Comparison of ENCODE assay signal across 29 cellular contexts in genomic region chr22:21964918-21965484, GRCh38.
"Had no signal": no experiment of that assay in that cellular context is flagged by ENCODE, and none has a peak within 500 bp of the region (broad histone marks: within the 10 kb centered on the region; RNA-seq: fewer than 3 reads in every experiment).

No MANE protein-coding gene starts in this region.

- H3K27me3 ChIP-seq: neutrophil, ovary, right atrium auricular region, right lobe of liver, stomach, testis, thyroid gland, transverse colon, upper lobe of left lung, vagina had no signal

- H3K9me3 ChIP-seq: left ventricle myocardium inferior, neutrophil, ovary, right atrium auricular region, right lobe of liver, stomach, testis, thyroid gland, transverse colon, upper lobe of left lung, vagina had no signal

- H3K36me3 ChIP-seq: ovary had no signal

- H3K27me3 Mint-ChIP-seq: naive thymus-derived CD4-positive, alpha-beta T cell; natural killer cell treated with Interleukin-12 subunit alpha and Interleukin-12 subunit beta and Interleukin-15 and Interleukin-18, amount 100 ng/mL, for 72 hours; progenitor cell of endocrine pancreas; stimulated activated memory B cell treated with anti-CD40 and anti-IgM and Interleukin-4, amounts not matched to agents 10 μg/mL and 1 μg/mL and 100 μg/mL, for 72 hours had no signal

- H3K4me3 Mint-ChIP-seq: immature natural killer cell; mesothelial cell of epicardium; naive thymus-derived CD4-positive, alpha-beta T cell; natural killer cell treated with Interleukin-12 subunit alpha and Interleukin-12 subunit beta and Interleukin-15 and Interleukin-18, amount 100 ng/mL, for 72 hours; stimulated activated memory B cell treated with anti-CD40 and anti-IgM and Interleukin-4, amounts not matched to agents 10 μg/mL and 1 μg/mL and 100 μg/mL, for 72 hours had no signal

- H3K27ac ChIP-seq: left ventricle myocardium inferior, neutrophil, ovary, right atrium auricular region, right lobe of liver, stomach, testis, thyroid gland, transverse colon, upper lobe of left lung, vagina had no signal

- H3K4me1 Mint-ChIP-seq: immature natural killer cell; mesothelial cell of epicardium; naive thymus-derived CD4-positive, alpha-beta T cell; stimulated activated memory B cell treated with anti-CD40 and anti-IgM and Interleukin-4, amounts not matched to agents 10 μg/mL and 1 μg/mL and 100 μg/mL, for 72 hours had no signal

- H3K4me2 ChIP-seq: smooth muscle cell had no signal

- H3K4me1 ChIP-seq: left ventricle myocardium inferior, right atrium auricular region, right lobe of liver, thyroid gland, transverse colon, upper lobe of left lung, vagina had no signal

- H3K27ac Mint-ChIP-seq: immature natural killer cell; mesothelial cell of epicardium; naive thymus-derived CD4-positive, alpha-beta T cell; natural killer cell treated with Interleukin-12 subunit alpha and Interleukin-12 subunit beta and Interleukin-15 and Interleukin-18, amount 100 ng/mL, for 72 hours; progenitor cell of endocrine pancreas; stimulated activated memory B cell treated with anti-CD40 and anti-IgM and Interleukin-4, amounts not matched to agents 10 μg/mL and 1 μg/mL and 100 μg/mL, for 72 hours had no signal

- ATAC-seq: naive thymus-derived CD4-positive, alpha-beta T cell; natural killer cell treated with Interleukin-12 subunit alpha and Interleukin-12 subunit beta and Interleukin-15 and Interleukin-18, amount 100 ng/mL, for 72 hours; right lobe of liver; stimulated activated memory B cell treated with anti-CD40 and anti-IgM and Interleukin-4, amounts not matched to agents 10 μg/mL and 1 μg/mL and 100 μg/mL, for 72 hours had no signal

- H3K9me3 Mint-ChIP-seq: immature natural killer cell; mesothelial cell of epicardium; naive thymus-derived CD4-positive, alpha-beta T cell; natural killer cell treated with Interleukin-12 subunit alpha and Interleukin-12 subunit beta and Interleukin-15 and Interleukin-18, amount 100 ng/mL, for 72 hours; stimulated activated memory B cell treated with anti-CD40 and anti-IgM and Interleukin-4, amounts not matched to agents 10 μg/mL and 1 μg/mL and 100 μg/mL, for 72 hours had no signal

- FAIRE-seq: islet of Langerhans, kidney had no signal

- DNase-seq: hypothalamus; immature natural killer cell; kidney; left ventricle myocardium inferior; mesendoderm; naive thymus-derived CD4-positive, alpha-beta T cell; occipital lobe; ovary; stimulated activated CD4-positive, alpha-beta T cell treated with anti-CD3 and anti-CD28 coated beads, Interleukin-1b, Interleukin-23, amount 100 ng/mL, for 48 hours; stimulated activated CD4-positive, alpha-beta T cell treated with anti-CD3 and anti-CD28 coated beads, Interleukin-2, amount 100 ng/mL, for 48 hours; stimulated activated CD4-positive, alpha-beta T cell treated with anti-CD3 and anti-CD28 coated beads, Interleukin-4, amount 100 ng/mL, for 4 hours; stimulated activated CD8-positive, alpha-beta memory T cell treated with anti-CD3 and anti-CD28 coated beads, Interleukin-4, amount 100 ng/mL, for 48 hours; stimulated activated naive CD8-positive, alpha-beta T cell treated with anti-CD3 and anti-CD28 coated beads, Interleukin-15, Interleukin-2, amounts not matched to agents 100 U/mL and 50 U/mL, for 24 hours; stomach; testis; thyroid gland; transverse colon; upper lobe of left lung had no signal

- H3K4me3 ChIP-seq: left ventricle myocardium inferior, lung, ovary, right atrium auricular region, right lobe of liver, smooth muscle cell, stomach, testis, thyroid gland, transverse colon, upper lobe of left lung, vagina had no signal
